ENCODE assay signal across 17 cellular contexts in genomic region chr9:90843530-90843929, GRCh38. TPM values are rescaled to one million over a fixed set of nuclear protein-coding genes. Genes with fewer than 3 reads are reported as not detected.
A peak's percentile ranks its signal among the peaks of the same experiment; 100 is the strongest.
DNase-seq lines count a peak whose midpoint lies in the region; ATAC-seq and TF ChIP-seq lines count a peak whose summit lies in the region.
"Had no signal": no experiment of that assay in that cellular context is flagged by ENCODE, and none has a peak within 500 bp of the region (broad histone marks: within the 10 kb centered on the region; RNA-seq: fewer than 3 reads in every experiment).

No MANE protein-coding gene starts in this region.

- POLR2A ChIA-PET in PC-3 (lab: Charles Lee; ENCODE audit: unreplicated experiment) = no interaction called here

- H3F3A ChIP-seq in PC-3 (ENCODE audit: low read length, unreplicated experiment) = no peaks in the 10 kb centered on the region

- H3K4me3 ChIP-seq in OCI-LY3 (ENCODE audit: low read length) (no peak overlapping the region), gastroesophageal sphincter (no peak overlapping the region), PC-3 (ENCODE audit: low read length) (no peak overlapping the region)
- H3K4me3 ChIP-seq: MG63 had no signal

- H3K36me3 ChIP-seq in OCI-LY3 (replicated peaks; ENCODE audit: low read depth, low read length) (peaks cover 88% of the 10 kb centered on the region), gastroesophageal sphincter (peaks cover 0 to 8% of the 10 kb centered on the region in 2 donors), PC-3 (ENCODE audit: low read depth, low read length) (no peaks in the 10 kb centered on the region)
- H3K36me3 ChIP-seq: MG63 had no signal

- CTCF ChIA-PET in PC-3 (lab: Charles Lee) = no interaction called here

- no TSS peak for BruUV-seq in PC-3 (replicated peaks; lab: Mats Ljungman, UMichigan)

- WGBS in gastroesophageal sphincter (ENCODE audit: low coverage in 1 of 2), 2 donors = 53% methylated on average over 3 of the region's 7 CpGs; no CpG with 5 or more reads in 1 of the 2 donors

- intact Hi-C loops in cardiac septum (cut with DNase I) (no loop called here), Right ventricle myocardium superior (cut with DNase I) (no loop called here), PC-3 (cut with micrococcal nuclease) (no loop called here)

- DNase-seq in cardiac septum (ENCODE audit: low spot score) (peak; percentile 66), Right ventricle myocardium superior (no peak), Kasumi-1 (lab: John Stamatoyannopoulos, UW) (peak; percentile 34 to 57), ureter (ENCODE audit: low spot score) (peak; percentile 15), anterior cingulate cortex (lab: John Stamatoyannopoulos, UW) (no peak), PC-3 (no peak)
- DNase-seq: DND-41, HCEC 1CT, MG63, NCI-H1694 treated with DMSO at 0.1 percent for 48 hours, NCI-H774, SHP77 had no signal

- ATAC-seq in Right ventricle myocardium superior (ENCODE audit: poor library complexity) (no peak), gastroesophageal sphincter (no peak), PC-3 (no peak)
- ATAC-seq: SK-N-SH treated with all-trans-retinoic acid at 6 μM for 48 hours had no signal

- H3K9me3 ChIP-seq in OCI-LY3 (ENCODE audit: insufficient read depth, low read length) (no peaks in the 10 kb centered on the region), gastroesophageal sphincter (no peaks in the 10 kb centered on the region), PC-3 (ENCODE audit: low read length) (no peaks in the 10 kb centered on the region)
- H3K9me3 ChIP-seq: MG63 had no signal

- H3K4me1 ChIP-seq in OCI-LY3 (ENCODE audit: low read length) (peaks cover 8% of the 10 kb centered on the region), gastroesophageal sphincter (no peaks in the 10 kb centered on the region), PC-3 (ENCODE audit: insufficient read depth, low read length) (no peaks in the 10 kb centered on the region; the same call in 1 of the 2 replicates)

- H3K79me2 ChIP-seq in OCI-LY3 (ENCODE audit: low read length) (peaks cover 98% of the 10 kb centered on the region), PC-3 (ENCODE audit: low read length) (no peaks in the 10 kb centered on the region)

- H3K27me3 ChIP-seq in OCI-LY3 (ENCODE audit: low read depth, low read length) = no peaks in the 10 kb centered on the region
- no peaks in the 10 kb centered on the region for H3K27me3 ChIP-seq in gastroesophageal sphincter
- H3K27me3 ChIP-seq in PC-3 (ENCODE audit: low read length) = no peaks in the 10 kb centered on the region
- H3K27me3 ChIP-seq: MG63 had no signal

- H2AFZ ChIP-seq in OCI-LY3 (ENCODE audit: low read depth, low read length) (no peak overlapping the region), PC-3 (ENCODE audit: low read length) (no peak overlapping the region)

- TF ChIP-seq CTCF in OCI-LY3 (IDR thresholded peaks at IDR 0.05; ENCODE audit: low read depth, low read length) (no peak), gastroesophageal sphincter (IDR thresholded peaks at IDR 0.05) (no peak), PC-3 (conservative IDR thresholded peaks at IDR 0.05; ENCODE audit: low read depth, low read length) (no peak)

- TF ChIP-seq POLR2A in gastroesophageal sphincter (IDR thresholded peaks at IDR 0.05) = no peak

- H3K9ac ChIP-seq in OCI-LY3 (ENCODE audit: low read length) = no peak overlapping the region
- no peak overlapping the region for H3K9ac ChIP-seq in PC-3 (ENCODE audit: low read length)

- no peaks in the 10 kb centered on the region for H3K9me2 ChIP-seq in PC-3 (replicated peaks; ENCODE audit: low read length)

- TF ChIP-seq EP300 in gastroesophageal sphincter (IDR thresholded peaks at IDR 0.05) = no peak

- H3K27ac ChIP-seq in OCI-LY3 (ENCODE audit: low read length) (0 out of 2 replicates have a peak overlapping the region, but pooled peaks have one; percentile 0), gastroesophageal sphincter (no peak overlapping the region), PC-3 (ENCODE audit: low read length) (no peak overlapping the region)
- H3K27ac ChIP-seq: C4-2B had no signal

- no peak overlapping the region for H3K4me2 ChIP-seq in OCI-LY3 (ENCODE audit: low read length)
- H3K4me2 ChIP-seq in PC-3 (ENCODE audit: low read length) = no peak overlapping the region

- H4K20me1 ChIP-seq in OCI-LY3 (ENCODE audit: insufficient read depth, low read length) = peaks cover 76% of the 10 kb centered on the region
- no peaks in the 10 kb centered on the region for H4K20me1 ChIP-seq in PC-3 (ENCODE audit: low read length)

RNA-seq across cellular contexts. Expression of gene SYK, which starts 41.9 kb away (rescaled TPM):
- total RNA-seq in cardiac septum = 4.7 TPM
- 6.5 TPM for total RNA-seq in Right ventricle myocardium superior
- total RNA-seq in ureter = 52.9 TPM
- total RNA-seq in gastroesophageal sphincter = 10 to 100 TPM in 2 of 4 donors, 1 to 10 TPM in 2; 4.0 to 15.3 (median 10.4) TPM
- 12.9 and 14.6 TPM in 2 replicates for total RNA-seq in PC-3 (2014; rRNA removed)
- total RNA-seq: G401 had no signal

Comparison
In these comparisons a context has a peak if more than half of its experiments do, and no peak if none do; other contexts are left out.
1. DNase-seq: peak in cardiac septum (single experiment), Kasumi-1 (2 of 2) and ureter (single experiment); none in Right ventricle myocardium superior (single experiment), anterior cingulate cortex (0 of 58) and PC-3 (single experiment).